13 cellular contexts compared by ENCODE assay signal in the genomic region with DNA sequence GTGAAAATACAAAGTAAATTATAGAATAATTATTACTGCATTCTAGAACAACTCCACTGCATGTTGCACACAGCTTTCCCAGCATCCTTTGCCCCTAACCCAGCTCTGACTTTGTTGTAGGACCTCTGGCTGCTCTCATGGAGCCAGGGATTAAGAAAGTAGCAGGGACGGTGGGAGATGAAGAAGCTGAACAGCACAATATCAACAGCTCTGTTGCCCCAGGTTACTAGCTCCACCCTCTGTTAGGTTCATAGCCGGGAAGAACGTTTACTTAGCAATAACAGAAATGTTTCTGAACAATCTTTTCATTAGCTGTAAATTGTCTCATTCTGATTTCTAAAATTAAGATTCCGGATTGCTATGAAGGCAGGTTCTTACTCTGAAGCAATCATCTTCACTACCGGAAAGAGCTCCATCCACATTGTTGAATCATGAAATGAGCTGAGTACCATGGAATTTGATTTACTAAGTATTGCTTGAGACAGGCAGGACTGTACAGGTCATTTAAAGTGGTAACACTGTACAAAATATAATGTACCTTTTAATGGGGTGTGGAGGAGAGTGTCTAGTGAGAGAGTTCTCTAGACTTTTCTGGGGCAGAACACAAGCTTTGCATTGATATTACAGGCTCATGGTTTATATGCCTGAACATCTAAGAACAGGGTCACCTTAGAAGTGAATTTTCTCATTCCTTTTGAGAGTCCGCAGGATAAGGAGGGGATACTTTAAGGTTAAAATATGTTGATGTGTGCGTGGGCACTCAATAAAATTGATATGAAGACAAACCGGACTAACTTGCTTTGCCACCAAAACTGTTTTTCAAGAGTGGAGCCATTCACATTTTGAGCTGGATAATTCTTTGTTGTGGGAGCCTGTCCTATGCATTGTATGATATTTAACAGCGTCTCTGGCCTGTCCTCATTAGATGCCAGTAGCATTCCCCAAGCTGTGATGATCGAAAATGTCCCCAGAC. TPM values are rescaled to one million over a fixed set of nuclear protein-coding genes. Genes with fewer than 3 reads are reported as not detected.
DNase-seq lines count a peak whose midpoint lies in the region; ATAC-seq and TF ChIP-seq lines count a peak whose summit lies in the region.
"Had no signal": no experiment of that assay in that cellular context is flagged by ENCODE, and none has a peak within 500 bp of the region (broad histone marks: within the 10 kb centered on the region; RNA-seq: fewer than 3 reads in every experiment).

No MANE protein-coding gene starts in this region.

- H3K9me3 ChIP-seq in left lung (no peaks in the 10 kb centered on the region), vagina (no peaks in the 10 kb centered on the region)
- H3K9me3 ChIP-seq in CD4-positive, alpha-beta memory T cell (ENCODE audit: control insufficient read depth in 1 of 2, low read length in 2 of 2) = no peaks in the 10 kb centered on the region

- H3K4me1 Mint-ChIP-seq in CD4-positive, alpha-beta memory T cell = no peaks in the 10 kb centered on the region

- H3K27ac Mint-ChIP-seq in CD4-positive, alpha-beta memory T cell = peak overlapping the region in 1 of 7 donors; percentile 89

- TF ChIP-seq CTCF in astrocyte of the spinal cord (IDR thresholded peaks at IDR 0.05; ENCODE audit: low read depth, low read length) (no peak), left lung (IDR thresholded peaks at IDR 0.05) (no peak), vagina (IDR thresholded peaks at IDR 0.05) (no peak)

- POLR2A ChIA-PET in CD4-positive, alpha-beta memory T cell (lab: Charles Lee; ENCODE audit: partially characterized antibody) = no interaction called here

- peak; percentile 94 for ATAC-seq in left lung

- H3K27me3 ChIP-seq in left lung = no peaks in the 10 kb centered on the region
- no peaks in the 10 kb centered on the region for H3K27me3 ChIP-seq in vagina
- H3K27me3 ChIP-seq in CD4-positive, alpha-beta memory T cell (ENCODE audit: insufficient read depth, low read length) = no peaks in the 10 kb centered on the region

- intact Hi-C loops in left lung (cut with DNase I) = no loop called here
- intact Hi-C loops in vagina (cut with DNase I) = no loop called here
- intact Hi-C loops in CD4-positive, alpha-beta memory T cell (cut with micrococcal nuclease) = no loop called here

- CTCF ChIA-PET in CD4-positive, alpha-beta memory T cell (lab: Charles Lee; ENCODE audit: partially characterized antibody) = interaction anchor here (0.6 to 1.1 kb wide), 3 partner anchors 20 to 464 kb away, joined by 3 to 4 read pairs (median 3); partner anchors contain the start of gene RAB18

- peak overlapping the region; percentile 35 to 55 for H3K27ac ChIP-seq in left lung
- peak overlapping the region; percentile 27 for H3K27ac ChIP-seq in vagina
- no peak overlapping the region for H3K27ac ChIP-seq in CD4-positive, alpha-beta memory T cell (ENCODE audit: low read depth, low read length)

- H3K27me3 Mint-ChIP-seq in CD4-positive, alpha-beta memory T cell = peaks cover 15 to 16% of the 10 kb centered on the region in 2 donors

- no peak for TF ChIP-seq POLR2A in vagina (IDR thresholded peaks at IDR 0.05)

- in situ Hi-C loops in astrocyte of the spinal cord (cut with HindIII; ENCODE audit: low sequenced_read_pairs) = no loop called here

- DNase-seq in NCI-H510A treated with DMSO at 0.1 percent for 48 hours (lab: John Stamatoyannopoulos, UW) (peak; percentile 6), NCI-H510A (lab: John Stamatoyannopoulos, UW) (no peak), astrocyte of the spinal cord (ENCODE audit: low read depth, low spot score) (peak; percentile 4), left lung (no peak), vagina (ENCODE audit: extremely low spot score in 2 of 2) (no peak), NCI-H187 (lab: John Stamatoyannopoulos, UW) (no peak), foreskin melanocyte (no peak)
- DNase-seq in CD4-positive, alpha-beta memory T cell = no peak
- DNase-seq: activated CD4-positive, alpha-beta T cell treated with anti-CD3 and anti-CD28 coated beads for 4 hours; activated naive CD4-positive, alpha-beta T cell; NCI-H2107; retina; Right ventricle myocardium superior had no signal

- H3K4me1 ChIP-seq in left lung (peaks cover 0 to 12% of the 10 kb centered on the region in 2 donors), vagina (peaks cover 7% of the 10 kb centered on the region)
- no peaks in the 10 kb centered on the region for H3K4me1 ChIP-seq in CD4-positive, alpha-beta memory T cell (ENCODE audit: insufficient read depth, low read length)

- no peaks in the 10 kb centered on the region for H3K36me3 ChIP-seq in left lung
- no peaks in the 10 kb centered on the region for H3K36me3 ChIP-seq in vagina
- no peaks in the 10 kb centered on the region for H3K36me3 ChIP-seq in CD4-positive, alpha-beta memory T cell (ENCODE audit: insufficient read depth, low read length)

- H3K9me3 Mint-ChIP-seq in CD4-positive, alpha-beta memory T cell = peaks cover 0 to 17% (median 9%) of the 10 kb centered on the region in 8 donors

- H3K4me3 Mint-ChIP-seq in CD4-positive, alpha-beta memory T cell = no peak overlapping the region

- peaks cover 0 to 4% of the 10 kb centered on the region in 2 donors for H3K36me3 Mint-ChIP-seq in CD4-positive, alpha-beta memory T cell

- H3K4me3 ChIP-seq in astrocyte of the spinal cord (ENCODE audit: low read depth, low read length) = no peak overlapping the region
- H3K4me3 ChIP-seq in left lung = no peak overlapping the region
- no peak overlapping the region for H3K4me3 ChIP-seq in vagina
- H3K4me3 ChIP-seq in CD4-positive, alpha-beta memory T cell (ENCODE audit: low read length in 2 of 2) = no peak overlapping the region

RNA-seq across cellular contexts. Expression of gene RAB18, which starts 20.8 kb away (rescaled TPM):
- total RNA-seq in left lung (100 to 1,000 TPM; 101 to 115 TPM), vagina (34.9 TPM)
- 10 to 100 TPM; 83.3 to 88.5 TPM for total RNA-seq in CD4-positive, alpha-beta memory T cell
- 100 to 1,000 TPM; 117 to 171 TPM for polyA plus RNA-seq in CD4-positive, alpha-beta memory T cell

Comparison
In these comparisons a context has a peak if more than half of its experiments do, and no peak if none do; other contexts are left out.
1. DNase-seq: peak in NCI-H510A treated with DMSO at 0.1 percent for 48 hours (single experiment) and astrocyte of the spinal cord (single experiment); none in NCI-H510A (single experiment), left lung (0 of 2), vagina (0 of 2), NCI-H187 (0 of 2), CD4-positive, alpha-beta memory T cell (0 of 5) and foreskin melanocyte (single experiment).